ENCODE assay signal across 14 cellular contexts in genomic region chr11:88330826-88331428, GRCh38.
"Had no signal": no experiment of that assay in that cellular context is flagged by ENCODE, and none has a peak within 500 bp of the region (broad histone marks: within the 10 kb centered on the region; RNA-seq: fewer than 3 reads in every experiment).

No MANE protein-coding gene starts in this region.

- H3K27ac Mint-ChIP-seq: activated CD4-positive, alpha-beta T cell treated with anti-CD3 and anti-CD28 coated beads for 36 hours; activated CD8-positive, alpha-beta T cell treated with anti-CD3 and anti-CD28 coated beads, Interleukin-2, amount 10 ng/mL, durations not matched to agents 7 days and 5 days; activated naive CD4-positive, alpha-beta T cell treated with anti-CD3 and anti-CD28 coated beads, Interleukin-2, amount 10 ng/mL, durations not matched to agents 7 days and 5 days; activated T-helper 2 cell treated with anti-CD3 and anti-CD28 coated beads, Interferon-gamma antibody, Interleukin-2, Interleukin-4, amounts not matched to agents 10 μg/mL and 5 μg/mL and 100 μg/mL, durations not matched to agents 14 hours and 24 hours and 36 hours had no signal

- H3K36me3 ChIP-seq: thoracic aorta had no signal

- H3K27me3 Mint-ChIP-seq: activated CD4-positive, alpha-beta T cell treated with anti-CD3 and anti-CD28 coated beads for 36 hours; activated naive CD4-positive, alpha-beta T cell treated with anti-CD3 and anti-CD28 coated beads, Interleukin-2, amount 10 ng/mL, durations not matched to agents 7 days and 5 days; naive B cell had no signal

- H3K4me3 Mint-ChIP-seq: activated CD4-positive, alpha-beta T cell treated with anti-CD3 and anti-CD28 coated beads for 36 hours; activated CD8-positive, alpha-beta T cell treated with anti-CD3 and anti-CD28 coated beads, Interleukin-2, amount 10 ng/mL, durations not matched to agents 7 days and 5 days; activated naive CD4-positive, alpha-beta T cell treated with anti-CD3 and anti-CD28 coated beads, Interleukin-2, amount 10 ng/mL, durations not matched to agents 7 days and 5 days; naive B cell had no signal

- H3K4me3 ChIP-seq: right atrium auricular region, skin epidermis, stomach, thoracic aorta had no signal

- H3K27me3 ChIP-seq: right atrium auricular region, stomach had no signal

- H3K9me3 Mint-ChIP-seq: activated naive CD4-positive, alpha-beta T cell treated with anti-CD3 and anti-CD28 coated beads, Interleukin-2, amount 10 ng/mL, durations not matched to agents 7 days and 5 days; activated T-helper 2 cell treated with anti-CD3 and anti-CD28 coated beads, Interferon-gamma antibody, Interleukin-2, Interleukin-4, amounts not matched to agents 10 μg/mL and 5 μg/mL and 100 μg/mL, durations not matched to agents 14 hours and 24 hours and 36 hours; naive B cell had no signal

- H3K27ac ChIP-seq: right atrium auricular region, stomach, thoracic aorta, VCaP had no signal

- ATAC-seq: activated CD4-positive, alpha-beta T cell treated with anti-CD3 and anti-CD28 coated beads for 36 hours; activated CD8-positive, alpha-beta T cell treated with anti-CD3 and anti-CD28 coated beads, Interleukin-2, amount 10 ng/mL, durations not matched to agents 7 days and 5 days had no signal

- H3K9me3 ChIP-seq: right atrium auricular region, stomach, thoracic aorta had no signal

- DNase-seq: activated CD4-positive, alpha-beta T cell treated with anti-CD3 and anti-CD28 coated beads for 36 hours; activated CD8-positive, alpha-beta memory T cell treated with anti-CD3 and anti-CD28 coated beads, Interleukin-2, amount 50 U/mL, for 48 hours; activated CD8-positive, alpha-beta T cell treated with anti-CD3 and anti-CD28 coated beads, Interleukin-2, amount 10 ng/mL, durations not matched to agents 7 days and 5 days; activated naive CD4-positive, alpha-beta T cell treated with anti-CD3 and anti-CD28 coated beads, Interleukin-2, amount 10 ng/mL, durations not matched to agents 7 days and 5 days; kidney glomerular epithelial cell; naive B cell; stimulated activated CD4-positive, alpha-beta T cell treated with anti-CD3 and anti-CD28 coated beads, Interleukin-4, amount 100 ng/mL, for 4 hours; stomach; T1000 had no signal
